In the genomic region with DNA sequence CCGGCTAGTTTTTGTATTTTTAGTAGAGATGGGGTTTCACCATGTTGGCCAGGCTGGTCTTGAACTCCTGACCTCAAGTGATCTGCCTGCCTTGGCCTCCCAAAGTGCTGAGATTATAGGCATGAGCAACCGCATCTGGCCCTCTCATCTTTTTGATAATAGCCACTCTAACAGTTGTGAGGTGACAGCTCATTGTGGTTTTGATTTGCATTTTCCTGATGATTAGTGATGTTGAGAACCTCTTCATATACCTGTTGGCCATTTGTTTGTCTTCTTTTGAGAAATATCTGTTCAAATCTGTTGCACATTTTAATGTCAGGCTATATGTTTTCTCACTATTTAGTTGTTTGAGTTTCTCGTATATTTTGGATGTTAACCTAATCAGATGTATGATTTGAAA, we compare ENCODE assay signal across 7 cellular contexts.
DNase-seq lines count a peak whose midpoint lies in the region; ATAC-seq, FAIRE-seq and TF ChIP-seq lines count a peak whose summit lies in the region.
"Not testable (repeated sequence)": the region's sequence is repeated elsewhere in the genome, so short reads cannot be mapped to it uniquely, and the experiment has no call there.

No MANE protein-coding gene starts in this region.

- ATAC-seq in GM18867 (IDR thresholded peaks at IDR 0.05; ENCODE audit: unreplicated experiment) (peak; percentile 64), GM19397 (IDR thresholded peaks at IDR 0.05; ENCODE audit: unreplicated experiment) (peak; percentile 57), HG02884 (IDR thresholded peaks at IDR 0.05; ENCODE audit: unreplicated experiment) (peak; percentile 51), HG03460 (IDR thresholded peaks at IDR 0.05; ENCODE audit: unreplicated experiment) (peak; percentile 75)
- ATAC-seq in naive B cell (ENCODE audit: low read depth in 2 of 2), result not testable (repeated sequence)

- H3K4me1 Mint-ChIP-seq in naive B cell, result peaks cover 33 to 56% (median 48%) of the 10 kb centered on the region in 3 donors

- peak overlapping the region in 5 of 8 donors; percentile 20 to 82 (median 40) for H3K4me3 Mint-ChIP-seq in naive B cell

- H3K9me3 Mint-ChIP-seq in naive B cell, result not testable (repeated sequence)

- H3K36me3 Mint-ChIP-seq in naive B cell, result not testable (repeated sequence)

- not testable (repeated sequence) for TF ChIP-seq CTCF in GM12865 (IDR thresholded peaks at IDR 0.05; ENCODE audit: insufficient read depth, low read depth, low read length, missing control alignments)

- DNase-seq in GM12865 (ENCODE audit: low read depth), result peak; percentile 41
- DNase-seq in GM18507 (ENCODE audit: extremely low spot score, insufficient read length, low read depth); naive B cell: not testable (repeated sequence)

- peak; percentile 75 for FAIRE-seq in GM18507 (lab: Jason Lieb, UNC)

- not testable (repeated sequence) for H3K27me3 Mint-ChIP-seq in naive B cell

- H3K27ac Mint-ChIP-seq in naive B cell, result not testable (repeated sequence)

- not testable (repeated sequence) for H3K4me3 ChIP-seq in GM12865 (ENCODE audit: low read depth, low read length)
